1 cellular context compared by ENCODE assay signal in the genomic region with DNA sequence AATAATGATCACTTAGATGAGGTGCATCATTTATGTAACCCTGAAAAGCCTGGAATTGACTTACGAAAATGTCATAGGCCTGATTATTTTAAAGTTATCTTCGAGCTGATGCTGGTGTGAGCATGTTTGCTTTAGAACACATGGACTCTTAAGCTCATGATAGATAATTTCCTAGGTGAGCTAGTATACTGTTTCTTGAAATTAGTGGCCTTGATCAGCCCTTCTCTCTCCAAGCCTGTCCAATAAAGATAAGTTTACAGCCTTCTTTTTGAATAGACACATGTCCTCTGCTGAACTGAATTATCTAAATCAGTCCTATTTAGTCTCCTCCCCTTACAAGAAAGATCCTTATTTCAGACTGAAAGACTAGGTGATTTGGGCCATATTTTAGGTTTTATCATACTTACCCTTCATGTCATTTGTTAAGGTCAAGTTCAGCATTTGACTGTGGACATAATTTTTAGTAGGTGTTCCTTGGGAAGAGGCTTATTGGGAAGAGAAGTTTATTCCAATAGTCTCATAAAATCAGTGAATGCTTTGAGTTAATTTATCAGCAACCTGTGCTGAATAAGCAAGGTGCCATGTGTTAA.
A peak's percentile ranks its signal among the peaks of the same experiment; 100 is the strongest.
TF ChIP-seq lines count a peak whose summit lies in the region.

No MANE protein-coding gene starts in this region.

TF ChIP-seq in HEK293, 187 proteins besides CTCF, POLR2A, EP300 and RAD21 (continued from another document):
- TF ChIP-seq, protein P1, sequence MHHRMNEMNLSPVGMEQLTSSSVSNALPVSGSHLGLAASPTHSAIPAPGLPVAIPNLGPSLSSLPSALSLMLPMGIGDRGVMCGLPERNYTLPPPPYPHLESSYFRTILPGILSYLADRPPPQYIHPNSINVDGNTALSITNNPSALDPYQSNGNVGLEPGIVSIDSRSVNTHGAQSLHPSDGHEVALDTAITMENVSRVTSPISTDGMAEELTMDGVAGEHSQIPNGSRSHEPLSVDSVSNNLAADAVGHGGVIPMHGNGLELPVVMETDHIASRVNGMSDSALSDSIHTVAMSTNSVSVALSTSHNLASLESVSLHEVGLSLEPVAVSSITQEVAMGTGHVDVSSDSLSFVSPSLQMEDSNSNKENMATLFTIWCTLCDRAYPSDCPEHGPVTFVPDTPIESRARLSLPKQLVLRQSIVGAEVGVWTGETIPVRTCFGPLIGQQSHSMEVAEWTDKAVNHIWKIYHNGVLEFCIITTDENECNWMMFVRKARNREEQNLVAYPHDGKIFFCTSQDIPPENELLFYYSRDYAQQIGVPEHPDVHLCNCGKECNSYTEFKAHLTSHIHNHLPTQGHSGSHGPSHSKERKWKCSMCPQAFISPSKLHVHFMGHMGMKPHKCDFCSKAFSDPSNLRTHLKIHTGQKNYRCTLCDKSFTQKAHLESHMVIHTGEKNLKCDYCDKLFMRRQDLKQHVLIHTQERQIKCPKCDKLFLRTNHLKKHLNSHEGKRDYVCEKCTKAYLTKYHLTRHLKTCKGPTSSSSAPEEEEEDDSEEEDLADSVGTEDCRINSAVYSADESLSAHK (tag by site-specific recombination; IDR thresholded peaks at IDR 0.05) = no peak
- no peak for TF ChIP-seq ZNF777 (tag by site-specific recombination; IDR thresholded peaks at IDR 0.05; ENCODE audit: borderline replicate concordance)
- TF ChIP-seq, protein P2, sequence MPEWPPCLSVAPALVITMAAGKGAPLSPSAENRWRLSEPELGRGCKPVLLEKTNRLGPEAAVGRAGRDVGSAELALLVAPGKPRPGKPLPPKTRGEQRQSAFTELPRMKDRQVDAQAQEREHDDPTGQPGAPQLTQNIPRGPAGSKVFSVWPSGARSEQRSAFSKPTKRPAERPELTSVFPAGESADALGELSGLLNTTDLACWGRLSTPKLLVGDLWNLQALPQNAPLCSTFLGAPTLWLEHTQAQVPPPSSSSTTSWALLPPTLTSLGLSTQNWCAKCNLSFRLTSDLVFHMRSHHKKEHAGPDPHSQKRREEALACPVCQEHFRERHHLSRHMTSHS (tag by site-specific recombination; IDR thresholded peaks at IDR 0.05) = no peak
- TF ChIP-seq, protein P3, sequence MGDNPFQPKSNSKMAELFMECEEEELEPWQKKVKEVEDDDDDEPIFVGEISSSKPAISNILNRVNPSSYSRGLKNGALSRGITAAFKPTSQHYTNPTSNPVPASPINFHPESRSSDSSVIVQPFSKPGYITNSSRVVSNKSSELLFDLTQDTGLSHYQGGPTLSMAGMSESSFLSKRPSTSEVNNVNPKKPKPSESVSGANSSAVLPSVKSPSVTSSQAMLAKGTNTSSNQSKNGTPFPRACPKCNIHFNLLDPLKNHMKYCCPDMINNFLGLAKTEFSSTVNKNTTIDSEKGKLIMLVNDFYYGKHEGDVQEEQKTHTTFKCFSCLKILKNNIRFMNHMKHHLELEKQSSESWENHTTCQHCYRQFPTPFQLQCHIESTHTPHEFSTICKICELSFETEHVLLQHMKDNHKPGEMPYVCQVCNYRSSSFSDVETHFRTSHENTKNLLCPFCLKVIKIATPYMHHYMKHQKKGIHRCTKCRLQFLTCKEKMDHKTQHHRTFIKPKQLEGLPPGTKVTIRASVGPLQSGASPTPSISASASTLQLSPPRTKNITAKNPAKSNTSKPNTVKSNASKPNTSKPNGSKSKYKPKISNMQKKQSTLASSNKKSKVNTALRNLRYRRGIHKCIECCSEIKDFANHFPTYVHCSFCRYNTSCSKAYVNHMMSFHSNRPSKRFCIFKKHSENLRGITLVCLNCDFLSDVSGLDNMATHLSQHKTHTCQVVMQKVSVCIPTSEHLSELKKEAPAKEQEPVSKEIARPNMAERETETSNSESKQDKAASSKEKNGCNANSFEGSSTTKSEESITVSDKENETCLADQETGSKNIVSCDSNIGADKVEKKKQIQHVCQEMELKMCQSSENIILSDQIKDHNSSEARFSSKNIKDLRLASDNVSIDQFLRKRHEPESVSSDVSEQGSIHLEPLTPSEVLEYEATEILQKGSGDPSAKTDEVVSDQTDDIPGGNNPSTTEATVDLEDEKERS (tag by site-specific recombination; IDR thresholded peaks at IDR 0.05) = no peak
- TF ChIP-seq, protein P4, sequence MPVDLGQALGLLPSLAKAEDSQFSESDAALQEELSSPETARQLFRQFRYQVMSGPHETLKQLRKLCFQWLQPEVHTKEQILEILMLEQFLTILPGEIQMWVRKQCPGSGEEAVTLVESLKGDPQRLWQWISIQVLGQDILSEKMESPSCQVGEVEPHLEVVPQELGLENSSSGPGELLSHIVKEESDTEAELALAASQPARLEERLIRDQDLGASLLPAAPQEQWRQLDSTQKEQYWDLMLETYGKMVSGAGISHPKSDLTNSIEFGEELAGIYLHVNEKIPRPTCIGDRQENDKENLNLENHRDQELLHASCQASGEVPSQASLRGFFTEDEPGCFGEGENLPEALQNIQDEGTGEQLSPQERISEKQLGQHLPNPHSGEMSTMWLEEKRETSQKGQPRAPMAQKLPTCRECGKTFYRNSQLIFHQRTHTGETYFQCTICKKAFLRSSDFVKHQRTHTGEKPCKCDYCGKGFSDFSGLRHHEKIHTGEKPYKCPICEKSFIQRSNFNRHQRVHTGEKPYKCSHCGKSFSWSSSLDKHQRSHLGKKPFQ (tag by site-specific recombination; IDR thresholded peaks at IDR 0.05) = peak; percentile 51; the same call in 1 of the 2 replicates
- TF ChIP-seq ZXDB (tag by site-specific recombination; IDR thresholded peaks at IDR 0.05) = no peak
TF ChIP-seq in HEK293: peak in this region for 1.
